30 cellular contexts compared by ENCODE assay signal in genomic region chr4:100493756-100494155, GRCh38. TPM values are rescaled to one million over a fixed set of nuclear protein-coding genes. Genes with fewer than 3 reads are reported as not detected.
DNase-seq lines count a peak whose midpoint lies in the region; ATAC-seq, FAIRE-seq and TF ChIP-seq lines count a peak whose summit lies in the region.
"Had no signal": no experiment of that assay in that cellular context is flagged by ENCODE, and none has a peak within 500 bp of the region (broad histone marks: within the 10 kb centered on the region; RNA-seq: fewer than 3 reads in every experiment).

No MANE protein-coding gene starts in this region.

- DNase-seq in A549 (ENCODE audit: low read depth in 1 of 2, low spot score in 1 of 2) (no peak), GM03348 (ENCODE audit: low spot score) (peak; percentile 11), SK-N-SH (no peak), fibroblast of lung (ENCODE audit: low read depth in 2 of 2) (peak; percentile 17 to 45), small intestine (no peak), MV-4-11 (lab: John Stamatoyannopoulos, UW) (no peak), amniotic stem cell (lab: John Stamatoyannopoulos, UW) (no peak), GDM1 (lab: John Stamatoyannopoulos, UW) (no peak)
- DNase-seq: activated CD4-positive, alpha-beta T cell treated with anti-CD3 and anti-CD28 coated beads for 1 hour; activated CD8-positive, alpha-beta T cell treated with anti-CD3 and anti-CD28 coated beads for 36 hours; activated effector memory CD4-positive, alpha-beta T cell treated with Interleukin-2 at 50 U/mL for 16 hours; activated naive CD8-positive, alpha-beta T cell treated with anti-CD3 and anti-CD28 coated beads, Interleukin-2, amount 10 ng/mL, durations not matched to agents 7 days and 5 days; brain microvascular endothelial cell; CD4-positive, CD25-positive, alpha-beta regulatory T cell; effector CD8-positive, alpha-beta T cell; glutamatergic neuron; Kasumi-1; kidney; NCI-H1105; NCI-H2029; NCI-H2227 treated with DMSO at 0.1 percent for 48 hours; stimulated activated CD4-positive, alpha-beta T cell treated with anti-CD3 and anti-CD28 coated beads, Interleukin-15, amount 100 ng/mL, for 24 hours; T-cell had no signal

- H3K4me3 ChIP-seq in A549 (no peak overlapping the region), SK-N-SH (ENCODE audit: low read depth in 2 of 2, low read length in 1 of 2) (no peak overlapping the region), fibroblast of lung (replicated peaks in 1 of 4; ENCODE audit: control extremely low read depth in 1 of 4, insufficient read depth in 1 of 4, low read depth in 3 of 4, low read length in 4 of 4) (no peak overlapping the region), small intestine (ENCODE audit: low read depth in 1 of 2, low read length in 2 of 2) (no peak overlapping the region)
- H3K4me3 ChIP-seq: GM12878, right atrium auricular region had no signal

- H3K9me3 ChIP-seq in A549, result no peaks in the 10 kb centered on the region
- H3K9me3 ChIP-seq in SK-N-SH, result peaks cover 4% of the 10 kb centered on the region; the same call in 1 of the 2 replicates
- H3K9me3 ChIP-seq in fibroblast of lung (ENCODE audit: control insufficient read depth, insufficient read depth, low read depth, low read length), result no peaks in the 10 kb centered on the region
- peaks cover 2% of the 10 kb centered on the region for H3K9me3 ChIP-seq in small intestine (ENCODE audit: control insufficient read depth, low read depth)

- 0 out of 2 replicates have a peak overlapping the region, but pooled peaks have one; percentile 40 for H2AFZ ChIP-seq in SK-N-SH (ENCODE audit: low read depth)
- no peak overlapping the region for H2AFZ ChIP-seq in fibroblast of lung (ENCODE audit: low read length)

- H3K9me2 ChIP-seq in SK-N-SH, result no peaks in the 10 kb centered on the region

- H3K36me3 ChIP-seq in SK-N-SH (replicated peaks in 1 of 2; ENCODE audit: control insufficient read depth in 1 of 2, insufficient read depth in 2 of 2, low read length in 1 of 2) (no peaks in the 10 kb centered on the region), fibroblast of lung (ENCODE audit: control insufficient read depth, insufficient read depth, low read length) (no peaks in the 10 kb centered on the region), small intestine (ENCODE audit: control insufficient read depth in 2 of 2, insufficient read depth in 2 of 2, low read length in 2 of 2) (no peaks in the 10 kb centered on the region)
- H3K36me3 ChIP-seq: brain microvascular endothelial cell, right atrium auricular region had no signal

- no peak for ATAC-seq in A549
- ATAC-seq: activated CD8-positive, alpha-beta T cell treated with anti-CD3 and anti-CD28 coated beads for 36 hours; esophagus mucosa; GM12878; Right ventricle myocardium inferior; T-cell had no signal

- H3K4me1 ChIP-seq in A549, result peaks cover 3% of the 10 kb centered on the region; the same call in 1 of the 3 replicates
- H3K4me1 ChIP-seq in SK-N-SH (ENCODE audit: control insufficient read depth in 1 of 2, insufficient read depth in 2 of 2, low read depth in 1 of 2, low read length in 1 of 2), result peaks cover 0 to 30% of the 10 kb centered on the region in 2 experiments; a peak in 2 of 4 replicates
- no peaks in the 10 kb centered on the region for H3K4me1 ChIP-seq in fibroblast of lung (ENCODE audit: control insufficient read depth, extremely low read depth, insufficient read depth, low read length)
- H3K4me1 ChIP-seq in small intestine (ENCODE audit: control insufficient read depth in 2 of 2, insufficient read depth in 1 of 2, low read depth in 1 of 2, low read length in 1 of 2), result no peaks in the 10 kb centered on the region
- H3K4me1 ChIP-seq: right atrium auricular region had no signal

- TF ChIP-seq CTCF in A549 (IDR thresholded peaks at IDR 0.05) (no peak), SK-N-SH (IDR thresholded peaks at IDR 0.05) (no peak), fibroblast of lung (conservative IDR thresholded peaks at IDR 0.05 in 1 of 2, IDR thresholded peaks at IDR 0.05 in 1 of 2; ENCODE audit: low read depth in 1 of 2, low read length in 2 of 2) (no peak)

- no peak for TF ChIP-seq RAD21 in A549 (conservative IDR thresholded peaks at IDR 0.05 in 1 of 2, IDR thresholded peaks at IDR 0.05 in 1 of 2)
- no peak for TF ChIP-seq RAD21 in SK-N-SH (IDR thresholded peaks at IDR 0.05; ENCODE audit: low read length)

- TF ChIP-seq EP300 in A549 (IDR thresholded peaks at IDR 0.05) (no peak), SK-N-SH (IDR thresholded peaks at IDR 0.05; ENCODE audit: borderline replicate concordance in 1 of 2, low read depth in 1 of 2, low read length in 1 of 2) (no peak)

- no peak overlapping the region for H3K9ac ChIP-seq in SK-N-SH
- no peak overlapping the region for H3K9ac ChIP-seq in fibroblast of lung (ENCODE audit: insufficient read depth, low read length)

- H3K27me3 ChIP-seq in SK-N-SH (ENCODE audit: insufficient read depth), result no peaks in the 10 kb centered on the region
- no peaks in the 10 kb centered on the region for H3K27me3 ChIP-seq in fibroblast of lung (ENCODE audit: control insufficient read depth, insufficient read depth, low read length)
- no peaks in the 10 kb centered on the region for H3K27me3 ChIP-seq in small intestine (ENCODE audit: control insufficient read depth in 2 of 2, insufficient read depth in 2 of 2, low read length in 2 of 2)
- H3K27me3 ChIP-seq: brain microvascular endothelial cell, right atrium auricular region had no signal

- H4K20me1 ChIP-seq in SK-N-SH (ENCODE audit: insufficient read depth), result no peaks in the 10 kb centered on the region
- H4K20me1 ChIP-seq in fibroblast of lung (ENCODE audit: control insufficient read depth, extremely low read depth, insufficient read depth, low read length), result no peaks in the 10 kb centered on the region

- no peak overlapping the region for H3K4me2 ChIP-seq in A549
- H3K4me2 ChIP-seq in SK-N-SH, result peak overlapping the region; percentile 27; the same call in 1 of the 2 replicates
- no peak overlapping the region for H3K4me2 ChIP-seq in fibroblast of lung (ENCODE audit: extremely low read depth, insufficient read depth, low read length)

- FAIRE-seq in A549 (lab: Jason Lieb, UNC), result no peak
- FAIRE-seq in small intestine (lab: Jason Lieb, UNC), result no peak
- FAIRE-seq: GM12878, kidney, TTC549 had no signal

- no peak for TF ChIP-seq POLR2A in A549 (IDR thresholded peaks at IDR 0.05; ENCODE audit: low read length)

- CTCF ChIA-PET in A549 (lab: Yijun Ruan, JAX) (no interaction called here), SK-N-SH (lab: Yijun Ruan, JAX) (interaction anchor here (1.2 kb wide), 1 partner anchor 14 kb away, joined by 3 read pairs; no protein-coding TSS in a partner anchor)

- POLR2A ChIA-PET in A549 (lab: Yijun Ruan, JAX) (no interaction called here), SK-N-SH (lab: Yijun Ruan, JAX) (no interaction called here)

- H3K79me2 ChIP-seq in SK-N-SH (ENCODE audit: insufficient read depth), result no peaks in the 10 kb centered on the region
- no peaks in the 10 kb centered on the region for H3K79me2 ChIP-seq in fibroblast of lung (ENCODE audit: control insufficient read depth, insufficient read depth, low read length)

- H3K27ac ChIP-seq in A549 (no peak overlapping the region), SK-N-SH (ENCODE audit: low read depth in 2 of 2, low read length in 1 of 2) (peak overlapping the region; percentile 64 to 73; a peak in 3 of 4 replicates), fibroblast of lung (ENCODE audit: insufficient read depth, low read length) (no peak overlapping the region), small intestine (ENCODE audit: low read depth in 1 of 2, low read length in 1 of 2) (no peak overlapping the region)
- H3K27ac ChIP-seq: brain microvascular endothelial cell, right atrium auricular region had no signal

- peaks cover 32% of the 10 kb centered on the region for H3F3A ChIP-seq in SK-N-SH (replicated peaks; ENCODE audit: insufficient read depth)

TF ChIP-seq in A549, 52 proteins besides CTCF, POLR2A, EP300 and RAD21:
- TF ChIP-seq JUN (IDR thresholded peaks at IDR 0.05) (no peak), FOSL2 (IDR thresholded peaks at IDR 0.05) (no peak), FOSL2 (CRISPR knock-in tag; IDR thresholded peaks at IDR 0.05) (peak; percentile 80)

TF ChIP-seq in SK-N-SH, 30 proteins besides CTCF, POLR2A, EP300 and RAD21 (continues in another document):
- TF ChIP-seq NFIC (IDR thresholded peaks at IDR 0.05; ENCODE audit: borderline replicate concordance) (no peak), MAX (IDR thresholded peaks at IDR 0.05; ENCODE audit: low read depth) (no peak), PBX3 (IDR thresholded peaks at IDR 0.05) (0 out of 2 replicates have a peak, but pooled peaks have one; percentile 8), CHD2 (IDR thresholded peaks at IDR 0.05; ENCODE audit: low read length, partially characterized antibody) (no peak), TAF1 (IDR thresholded peaks at IDR 0.05; ENCODE audit: borderline replicate concordance, low read depth, low read length) (no peak), TCF12 (IDR thresholded peaks at IDR 0.05) (peak; percentile 45), FOXM1 (IDR thresholded peaks at IDR 0.05; ENCODE audit: low read depth) (no peak)

RNA-seq across cellular contexts. Expression of gene EMCN, which starts 24.1 kb away (rescaled TPM):
- polyA plus RNA-seq in A549 (2011; rRNA removed) (not detected in 2 replicates), A549 (2017; fragmentation: RNase III; extraction: RNeasy Plus Mini Kit Qiagen cat#74134 plus additional on column Dnase treatment) (not detected in 3 replicates), SK-N-SH (2012; rRNA removed) (0.30 and 0.62 TPM in 2 replicates), fibroblast of lung (not detected in 2 replicates), small intestine (1 to 10 TPM in 1 of 3 donors, under 1 TPM in 2; 0.22 to 7.0 (median 0.27) TPM)
- not detected in 2 replicates for polyA plus RNA-seq in A549 (2012; cell fraction: cytosol; rRNA removed)
- not detected in 2 replicates for polyA plus RNA-seq in A549 (2012; cell fraction: nucleus; rRNA removed)
- polyA minus RNA-seq in A549 (2011; rRNA and poly(A)+ RNA removed), result not detected in 2 replicates
- 0.49 and 0.70 TPM in 2 replicates for polyA plus RNA-seq in SK-N-SH (2012; cell fraction: cytosol; rRNA removed)
- 0.07 and 0.20 TPM in 2 replicates for polyA plus RNA-seq in SK-N-SH (2012; cell fraction: nucleus; rRNA removed)
- total RNA-seq in fibroblast of lung, result under 0.01 TPM in 1 of 2 replicates, not detected in the other
- not detected in 2 replicates for polyA plus RNA-seq in fibroblast of lung (2012)
- polyA minus RNA-seq in fibroblast of lung (ENCODE audit: low replicate concordance), result not detected in 2 replicates
- total RNA-seq: activated CD8-positive, alpha-beta T cell treated with anti-CD3 and anti-CD28 coated beads for 36 hours; activated naive CD8-positive, alpha-beta T cell treated with anti-CD3 and anti-CD28 coated beads, Interleukin-2, amount 10 ng/mL, durations not matched to agents 7 days and 5 days; CD4-positive, CD25-positive, alpha-beta regulatory T cell; GM12878; H4 had no signal
- polyA plus RNA-seq: AG04450; CD4-positive, CD25-positive, alpha-beta regulatory T cell; GM12878 had no signal

Comparison
In these comparisons a context has a peak if more than half of its experiments do, and no peak if none do; other contexts are left out.
1. DNase-seq: peak in GM03348 (single experiment) and fibroblast of lung (2 of 2); none in A549 (0 of 2), SK-N-SH (single experiment), small intestine (single experiment), MV-4-11 (single experiment), amniotic stem cell (single experiment) and GDM1 (single experiment).
2. H3K27ac ChIP-seq: peak in SK-N-SH (2 of 2); none in A549 (0 of 2), fibroblast of lung (single experiment) and small intestine (0 of 2).
3. Of the 12 proteins assayed by ChIP-seq in both A549 and SK-N-SH: peak only in A549: none; only in SK-N-SH: PBX3; in both: none; in neither: 10; mixed calls (peak in some experiments, not most) for 1.